Comparison of ENCODE assay signal across 18 cellular contexts in the genomic region with DNA sequence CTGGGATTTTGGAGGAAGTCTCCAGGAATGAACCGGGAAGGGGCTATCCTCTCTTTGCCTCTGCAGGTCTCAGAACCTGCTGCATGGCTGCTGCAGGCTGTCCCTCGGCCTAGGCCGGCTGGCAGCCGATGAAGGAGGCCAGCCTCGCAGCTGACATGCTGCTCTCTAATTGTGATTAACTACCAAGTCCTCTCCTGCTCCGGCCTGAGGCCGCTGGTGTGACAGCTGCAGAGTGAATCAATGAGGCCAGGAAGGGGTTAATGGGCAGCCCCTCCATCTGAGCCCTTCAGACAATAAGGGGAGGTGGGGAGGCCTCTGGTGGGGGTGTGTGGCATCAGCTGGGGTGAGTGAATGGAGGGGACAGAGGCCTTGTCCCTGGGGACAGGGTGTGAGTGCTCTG. TPM values are rescaled to one million over a fixed set of nuclear protein-coding genes. Genes with fewer than 3 reads are reported as not detected.
A peak's percentile ranks its signal among the peaks of the same experiment; 100 is the strongest.
DNase-seq lines count a peak whose midpoint lies in the region; FAIRE-seq and TF ChIP-seq lines count a peak whose summit lies in the region.
"Had no signal": no experiment of that assay in that cellular context is flagged by ENCODE, and none has a peak within 500 bp of the region (broad histone marks: within the 10 kb centered on the region; RNA-seq: fewer than 3 reads in every experiment).

No MANE protein-coding gene starts in this region.

- WGBS in H1 (ENCODE audit: extremely low coverage in 1 of 2, insufficient coverage in 1 of 2, insufficient read length in 1 of 2, insufficient replicate concordance in 2 of 2, low coverage in 1 of 2, low lambda C conversion rate in 2 of 2, missing lambda C conversion rate in 1 of 2), 2 experiments: 83% methylated on average over 7 of the region's 7 CpGs; no CpG with 5 or more reads in 1 of the 2 experiments

- H3K9ac ChIP-seq in H1 (replicated peaks in 1 of 4; ENCODE audit: extremely low read depth in 1 of 4, low read depth in 3 of 4, low read length in 3 of 4): no peak overlapping the region
- no peak overlapping the region for H3K9ac ChIP-seq in neural progenitor cell
- H3K9ac ChIP-seq: BLaER1 had no signal

- peak; percentile 71 for DNase-seq in NCI-H82 (lab: John Stamatoyannopoulos, UW)
- no peak for DNase-seq in NCI-H82 treated with DMSO at 0.1 percent for 48 hours (lab: John Stamatoyannopoulos, UW; ENCODE audit: unreplicated experiment)
- no peak for DNase-seq in H1 (ENCODE audit: low read depth in 1 of 2, low spot score in 2 of 2)
- DNase-seq in neural progenitor cell (ENCODE audit: low spot score): peak; percentile 37
- no peak for DNase-seq in NCI-H2171 treated with DMSO at 0.1 percent for 48 hours (lab: John Stamatoyannopoulos, UW)
- DNase-seq in stimulated activated naive CD4-positive, alpha-beta T cell treated with Interleukin-2 at 50 U/mL for 16 hours (lab: John Stamatoyannopoulos, UW): no peak
- DNase-seq in DMS53 (lab: John Stamatoyannopoulos, UW): no peak
- DNase-seq: 8988T; AML-193; Caco-2; CD8-positive, alpha-beta memory T cell; GOT3 had no signal

- H2BK12ac ChIP-seq in H1 (ENCODE audit: low read depth, low read length): 0 out of 2 replicates have a peak overlapping the region, but pooled peaks have one; percentile 17

- no peak overlapping the region for H2AK5ac ChIP-seq in H1 (ENCODE audit: low read depth, low read length)

- TF ChIP-seq EP300 in H1 (IDR thresholded peaks at IDR 0.05; ENCODE audit: borderline replicate concordance in 1 of 2, low read depth in 2 of 2, low read length in 2 of 2): no peak

- FAIRE-seq in H1 (lab: Jason Lieb, UNC): no peak
- FAIRE-seq: GM12878, GM18507 had no signal

- H4K8ac ChIP-seq in H1 (ENCODE audit: extremely low read depth, insufficient read depth, low read length): no peak overlapping the region

- H3K4me1 Mint-ChIP-seq in neural progenitor cell: peaks cover 8% of the 10 kb centered on the region

- H3K27me3 ChIP-seq in H1 (replicated peaks in 1 of 4; ENCODE audit: control insufficient read depth in 3 of 4, extremely low read depth in 1 of 4, insufficient read depth in 3 of 4, low read length in 3 of 4) (peaks cover 0 to 7% (median 2%) of the 10 kb centered on the region in 4 experiments; a peak in 2 of 7 replicates), neural progenitor cell (peaks cover 10% of the 10 kb centered on the region)

- no peak overlapping the region for H3K27ac Mint-ChIP-seq in neural progenitor cell
- H3K27ac Mint-ChIP-seq: CD8-positive, alpha-beta memory T cell; IgD-negative memory B cell had no signal

- peaks cover 0 to 3% of the 10 kb centered on the region in 2 experiments for H4K20me1 ChIP-seq in H1 (replicated peaks in 1 of 2; ENCODE audit: control insufficient read depth in 1 of 2, insufficient read depth in 2 of 2, low read length in 2 of 2)
- H4K20me1 ChIP-seq in neural progenitor cell (ENCODE audit: low read depth): no peaks in the 10 kb centered on the region
- H4K20me1 ChIP-seq: BLaER1 had no signal

- H3K56ac ChIP-seq in H1 (replicated peaks; ENCODE audit: insufficient read length, low read depth, low read length): no peak overlapping the region

- no peak overlapping the region for H4K91ac ChIP-seq in H1 (replicated peaks; ENCODE audit: insufficient read length, low read length)

- H2BK5ac ChIP-seq in H1 (ENCODE audit: low read depth, low read length): no peak overlapping the region

- H3K4ac ChIP-seq in H1 (replicated peaks; ENCODE audit: insufficient read length, low read depth, low read length): no peak overlapping the region

- no peaks in the 10 kb centered on the region for H3K23me2 ChIP-seq in H1 (ENCODE audit: low read depth, low read length)

- H4K5ac ChIP-seq in H1 (ENCODE audit: insufficient read length, low read depth, low read length): no peak overlapping the region

- H3K9me3 Mint-ChIP-seq in neural progenitor cell: no peaks in the 10 kb centered on the region

- peaks cover 5% of the 10 kb centered on the region for H3F3A ChIP-seq in neural progenitor cell (ENCODE audit: low read depth)

- peaks cover 14% of the 10 kb centered on the region for H3K27me3 Mint-ChIP-seq in neural progenitor cell (ENCODE audit: insufficient read depth, low read depth)

- H2BK20ac ChIP-seq in H1 (ENCODE audit: low read length): no peak overlapping the region

- H2AFZ ChIP-seq in H1 (ENCODE audit: low read length) (no peak overlapping the region), neural progenitor cell (replicated peaks) (no peak overlapping the region)

- H3K4me3 ChIP-seq in H1 (ENCODE audit: extremely low read depth in 1 of 4, insufficient read depth in 2 of 4, low read depth in 3 of 4, low read length in 4 of 4) (no peak overlapping the region), neural progenitor cell (no peak overlapping the region)
- H3K4me3 ChIP-seq: BLaER1, GM12878, HAP-1 had no signal

- H3K36me3 ChIP-seq in H1 (ENCODE audit: control insufficient read depth in 2 of 4, insufficient read depth in 4 of 4, low read length in 3 of 4) (no peaks in the 10 kb centered on the region), neural progenitor cell (no peaks in the 10 kb centered on the region)
- H3K36me3 ChIP-seq: BLaER1, HAP-1 had no signal

- H3K9me3 ChIP-seq in H1 (ENCODE audit: insufficient read depth in 2 of 2, low read depth in 1 of 2, low read length in 1 of 2) (no peaks in the 10 kb centered on the region), neural progenitor cell (ENCODE audit: low read depth) (no peaks in the 10 kb centered on the region)
- H3K9me3 ChIP-seq: BLaER1, Caco-2, HAP-1 had no signal

- H3K4me1 ChIP-seq in H1 (replicated peaks in 1 of 4; ENCODE audit: control insufficient read depth in 3 of 4, insufficient read depth in 4 of 4, low read length in 3 of 4) (peaks cover 0 to 1% (median under 1%) of the 10 kb centered on the region in 4 experiments; a peak in 4 of 7 replicates), neural progenitor cell (peaks cover 9% of the 10 kb centered on the region)
- H3K4me1 ChIP-seq: Caco-2, HAP-1 had no signal

- no peak overlapping the region for H3K14ac ChIP-seq in H1 (ENCODE audit: insufficient read length)

- POLR2A ChIA-PET in H1 (lab: Charles Lee; ENCODE audit: partially characterized antibody): no interaction called here

- CTCF ChIA-PET in H1 (lab: Charles Lee; ENCODE audit: partially characterized antibody): interaction anchor here (0.9 to 3.3 kb wide), 12 partner anchors 14 to 302 kb away, joined by 3 to 9 read pairs (median 3); partner anchors contain the start of genes SLC52A3 and SRXN1

- H3K4me3 Mint-ChIP-seq in neural progenitor cell: no peak overlapping the region
- H3K4me3 Mint-ChIP-seq: CD8-positive, alpha-beta memory T cell; IgD-negative memory B cell had no signal

- H3K27ac ChIP-seq in H1 (ENCODE audit: low read depth, low read length): no peak overlapping the region
- H3K27ac ChIP-seq in neural progenitor cell: no peak overlapping the region
- H3K27ac ChIP-seq: BLaER1 had no signal

- no peak overlapping the region for H3K18ac ChIP-seq in H1 (ENCODE audit: extremely low read depth, low read length)

- H2BK120ac ChIP-seq in H1 (replicated peaks; ENCODE audit: low read depth, low read length): no peak overlapping the region

- no peak overlapping the region for H2BK15ac ChIP-seq in H1 (ENCODE audit: low read length)

- H3K23ac ChIP-seq in H1 (ENCODE audit: insufficient read length): no peak overlapping the region

- no peak for TF ChIP-seq RAD21 in H1 (IDR thresholded peaks at IDR 0.05 in 1 of 2, conservative IDR thresholded peaks at IDR 0.05 in 1 of 2; ENCODE audit: low read depth in 2 of 2, low read length in 2 of 2)

- TF ChIP-seq CTCF in H1 (IDR thresholded peaks at IDR 0.05; ENCODE audit: control extremely low read depth in 1 of 3, insufficient read depth in 1 of 3, low read depth in 1 of 3, low read length in 3 of 3): no peak
- TF ChIP-seq CTCF in neural progenitor cell (IDR thresholded peaks at IDR 0.05): no peak

- TF ChIP-seq POLR2A in H1 (IDR thresholded peaks at IDR 0.05; ENCODE audit: control extremely low read depth in 1 of 2, low read depth in 2 of 2, low read length in 2 of 2): no peak

- no peaks in the 10 kb centered on the region for H3K79me1 ChIP-seq in H1 (ENCODE audit: low read depth, low read length)

- no peaks in the 10 kb centered on the region for H3K36me3 Mint-ChIP-seq in neural progenitor cell
- H3K36me3 Mint-ChIP-seq: CD8-positive, alpha-beta memory T cell had no signal

- no peak overlapping the region for H3K4me2 ChIP-seq in H1 (ENCODE audit: insufficient read depth in 1 of 2, low read depth in 2 of 2, low read length in 2 of 2)
- no peak overlapping the region for H3K4me2 ChIP-seq in neural progenitor cell
- H3K4me2 ChIP-seq: BLaER1 had no signal

- H3K79me2 ChIP-seq in H1 (ENCODE audit: control insufficient read depth in 1 of 2, insufficient read depth in 2 of 2, low read length in 2 of 2): no peaks in the 10 kb centered on the region
- no peaks in the 10 kb centered on the region for H3K79me2 ChIP-seq in neural progenitor cell (ENCODE audit: low read depth)

TF ChIP-seq in H1, 55 proteins besides CTCF, POLR2A, EP300 and RAD21 (continues in another document):
- no peak for TF ChIP-seq BRCA1 (IDR thresholded peaks at IDR 0.05; ENCODE audit: low read depth, low read length)

RNA-seq across cellular contexts. Expression of gene SLC52A3, which starts 34.5 kb away (rescaled TPM):
- 3.9 and 4.2 TPM in 2 replicates for total RNA-seq in H1 (2021; fragmentation: NEBNext Ultra II Directional; extraction: Animal tissue kit (Norgen Biotek cat#: 25700))
- 2.3 and 4.2 TPM in 2 replicates for polyA plus RNA-seq in H1 (2011; rRNA removed)
- polyA plus RNA-seq in H1 (2011; cell fraction: cytosol; rRNA removed): 1.8 TPM
- 3.1 TPM for polyA plus RNA-seq in H1 (2011; cell fraction: nucleus; rRNA removed)
- 1.6 to 2.4 TPM (median 2.0 TPM) in 4 replicates for polyA plus RNA-seq in H1 (2012, experiment 1 of 2)
- polyA plus RNA-seq in H1 (2012, experiment 2 of 2): 2.2 TPM
- 4.1 TPM for polyA plus RNA-seq in H1 (2013, experiment 1 of 2)
- polyA plus RNA-seq in H1 (2013, experiment 2 of 2): 4.2 TPM
- 2.0 and 2.7 TPM in 2 replicates for polyA minus RNA-seq in H1 (2011; rRNA and poly(A)+ RNA removed)
- polyA minus RNA-seq in H1 (2011; cell fraction: cytosol; rRNA and poly(A)+ RNA removed): 2.1 TPM
- 2.5 TPM for polyA minus RNA-seq in H1 (2011; cell fraction: nucleus; rRNA and poly(A)+ RNA removed)
- 0.56 TPM in 1 of 2 replicates, not detected in the other for total RNA-seq in neural progenitor cell (ENCODE audit: low replicate concordance)
- total RNA-seq: CD8-positive, alpha-beta memory T cell; GM12878 had no signal
- polyA plus RNA-seq: CD8-positive, alpha-beta memory T cell; GM12878; IgD-negative memory B cell had no signal

RNA-seq across cellular contexts. Expression of gene SCRT2, which starts 58.2 kb away (rescaled TPM):
- total RNA-seq in H1 (2021; fragmentation: NEBNext Ultra II Directional; extraction: Animal tissue kit (Norgen Biotek cat#: 25700)): 0.27 and 0.34 TPM in 2 replicates
- 0.12 and 0.14 TPM in 2 replicates for polyA plus RNA-seq in H1 (2011; rRNA removed)
- 0.05 TPM for polyA plus RNA-seq in H1 (2011; cell fraction: cytosol; rRNA removed)
- polyA plus RNA-seq in H1 (2011; cell fraction: nucleus; rRNA removed): 0.57 TPM
- polyA plus RNA-seq in H1 (2012, experiment 1 of 2): 0.21 to 0.36 TPM (median 0.32 TPM) in 4 replicates
- polyA plus RNA-seq in H1 (2012, experiment 2 of 2): 0.25 TPM
- 0.59 TPM for polyA plus RNA-seq in H1 (2013, experiment 1 of 2)
- polyA plus RNA-seq in H1 (2013, experiment 2 of 2): 0.55 TPM
- polyA minus RNA-seq in H1 (2011; rRNA and poly(A)+ RNA removed): 0.05 and 0.06 TPM in 2 replicates
- polyA minus RNA-seq in H1 (2011; cell fraction: cytosol; rRNA and poly(A)+ RNA removed): 0.44 TPM
- polyA minus RNA-seq in H1 (2011; cell fraction: nucleus; rRNA and poly(A)+ RNA removed): 0.30 TPM
- not detected in 2 replicates for total RNA-seq in neural progenitor cell (ENCODE audit: low replicate concordance)
- total RNA-seq: Caco-2; CD8-positive, alpha-beta memory T cell; GM12878; HT1080 had no signal
- polyA plus RNA-seq: CD8-positive, alpha-beta memory T cell; GM12878; IgD-negative memory B cell had no signal

Comparison
In these comparisons a context has a peak if more than half of its experiments do, and no peak if none do; other contexts are left out.
1. DNase-seq: peak in NCI-H82 (single experiment) and neural progenitor cell (single experiment); none in NCI-H82 treated with DMSO at 0.1 percent for 48 hours (single experiment), H1 (0 of 2), NCI-H2171 treated with DMSO at 0.1 percent for 48 hours (single experiment), stimulated activated naive CD4-positive, alpha-beta T cell treated with Interleukin-2 at 50 U/mL for 16 hours (single experiment) and DMS53 (single experiment).